In genomic region chr17:81427446-81428120, GRCh38 we compare ENCODE assay signal across 11 cellular contexts. TPM values are rescaled to one million over a fixed set of nuclear protein-coding genes. Genes with fewer than 3 reads are reported as not detected.
DNase-seq lines count a peak whose midpoint lies in the region; ATAC-seq and TF ChIP-seq lines count a peak whose summit lies in the region.
"Had no signal": no experiment of that assay in that cellular context is flagged by ENCODE, and none has a peak within 500 bp of the region (broad histone marks: within the 10 kb centered on the region; RNA-seq: fewer than 3 reads in every experiment).

No MANE protein-coding gene starts in this region.

- H3K4me3 Mint-ChIP-seq in dendritic cell treated with granulocyte-macrophage colony-stimulating factor and Interleukin-4, amounts not matched to agents 40 ng/mL and 50 ng/mL, for 4 days = no peak overlapping the region
- no peak overlapping the region for H3K4me3 Mint-ChIP-seq in activated CD4-positive, alpha-beta T cell treated with anti-CD3 and anti-CD28 coated beads for 36 hours
- H3K4me3 Mint-ChIP-seq: activated naive CD4-positive, alpha-beta T cell treated with anti-CD3 and anti-CD28 coated beads, Interleukin-2, amount 50 U/mL, for 24 hours; H9 had no signal

- POLR2A ChIA-PET in activated CD4-positive, alpha-beta T cell treated with anti-CD3 and anti-CD28 coated beads for 36 hours (lab: Charles Lee) = no interaction called here

- DNase-seq in D341Med (ENCODE audit: low spot score) (peak; percentile 84), NCI-H2029 treated with DMSO at 0.1 percent for 48 hours (lab: John Stamatoyannopoulos, UW) (peak; percentile 49), prostate gland (ENCODE audit: low spot score) (peak; percentile 52), posterior vena cava (ENCODE audit: low spot score) (no peak)
- DNase-seq in activated CD4-positive, alpha-beta T cell treated with anti-CD3 and anti-CD28 coated beads for 36 hours = no peak
- DNase-seq: H9 had no signal

- no peaks in the 10 kb centered on the region for H3K36me3 ChIP-seq in prostate gland

- H3K27me3 ChIP-seq in prostate gland (replicated peaks; ENCODE audit: insufficient read depth) = no peaks in the 10 kb centered on the region

- H3K4me1 ChIP-seq in prostate gland (replicated peaks) = peaks cover 23% of the 10 kb centered on the region

- ATAC-seq in HG02970 (IDR thresholded peaks at IDR 0.05; ENCODE audit: low FRiP score, unreplicated experiment) (no peak), HG02571 (IDR thresholded peaks at IDR 0.05; ENCODE audit: unreplicated experiment) (no peak)
- no peak for ATAC-seq in activated CD4-positive, alpha-beta T cell treated with anti-CD3 and anti-CD28 coated beads for 36 hours
- ATAC-seq: K562 had no signal

- H3K27ac Mint-ChIP-seq in dendritic cell treated with granulocyte-macrophage colony-stimulating factor and Interleukin-4, amounts not matched to agents 40 ng/mL and 50 ng/mL, for 4 days = peak overlapping the region; percentile 38
- H3K27ac Mint-ChIP-seq in activated CD4-positive, alpha-beta T cell treated with anti-CD3 and anti-CD28 coated beads for 36 hours = no peak overlapping the region
- H3K27ac Mint-ChIP-seq: activated naive CD4-positive, alpha-beta T cell treated with anti-CD3 and anti-CD28 coated beads, Interleukin-2, amount 50 U/mL, for 24 hours; H9 had no signal

- peak overlapping the region in 1 of 2 donors; percentile 4 for H3K27ac ChIP-seq in prostate gland

- H3K4me1 Mint-ChIP-seq in dendritic cell treated with granulocyte-macrophage colony-stimulating factor and Interleukin-4, amounts not matched to agents 40 ng/mL and 50 ng/mL, for 4 days (ENCODE audit: low read depth) = peaks cover 18% of the 10 kb centered on the region
- peaks cover 6% of the 10 kb centered on the region for H3K4me1 Mint-ChIP-seq in activated CD4-positive, alpha-beta T cell treated with anti-CD3 and anti-CD28 coated beads for 36 hours

- CTCF ChIA-PET in activated CD4-positive, alpha-beta T cell treated with anti-CD3 and anti-CD28 coated beads for 36 hours (lab: Charles Lee) = no interaction called here

- H3K36me3 Mint-ChIP-seq in dendritic cell treated with granulocyte-macrophage colony-stimulating factor and Interleukin-4, amounts not matched to agents 40 ng/mL and 50 ng/mL, for 4 days (ENCODE audit: low read depth) = no peaks in the 10 kb centered on the region
- no peaks in the 10 kb centered on the region for H3K36me3 Mint-ChIP-seq in activated CD4-positive, alpha-beta T cell treated with anti-CD3 and anti-CD28 coated beads for 36 hours (ENCODE audit: low read depth)
- H3K36me3 Mint-ChIP-seq: activated naive CD4-positive, alpha-beta T cell treated with anti-CD3 and anti-CD28 coated beads, Interleukin-2, amount 50 U/mL, for 24 hours had no signal

- no peak for TF ChIP-seq POLR2A in prostate gland (IDR thresholded peaks at IDR 0.05)

- TF ChIP-seq CTCF in prostate gland (IDR thresholded peaks at IDR 0.05) = no peak

- WGBS in prostate gland = 46% methylated on average over 32 of the region's 32 CpGs

- no peaks in the 10 kb centered on the region for H3K9me3 Mint-ChIP-seq in dendritic cell treated with granulocyte-macrophage colony-stimulating factor and Interleukin-4, amounts not matched to agents 40 ng/mL and 50 ng/mL, for 4 days
- H3K9me3 Mint-ChIP-seq in activated CD4-positive, alpha-beta T cell treated with anti-CD3 and anti-CD28 coated beads for 36 hours (ENCODE audit: low read depth) = no peaks in the 10 kb centered on the region
- H3K9me3 Mint-ChIP-seq: activated naive CD4-positive, alpha-beta T cell treated with anti-CD3 and anti-CD28 coated beads, Interleukin-2, amount 50 U/mL, for 24 hours; H9 had no signal

- H3K9me3 ChIP-seq in prostate gland = no peaks in the 10 kb centered on the region

- H3K4me3 ChIP-seq in prostate gland = no peak overlapping the region
- H3K4me3 ChIP-seq: K562 had no signal

- intact Hi-C loops in dendritic cell treated with granulocyte-macrophage colony-stimulating factor and Interleukin-4, amounts not matched to agents 40 ng/mL and 50 ng/mL, for 4 days (cut with micrococcal nuclease) = no loop called here
- intact Hi-C loops in prostate gland (cut with DNase I) = no loop called here
- intact Hi-C loops in activated CD4-positive, alpha-beta T cell treated with anti-CD3 and anti-CD28 coated beads for 36 hours (cut with DNase I, micrococcal nuclease) = loop anchor here in 1 of 2 experiments (2.0 to 5.0 kb wide), 2 partner anchors 33 to 55 kb away; partner anchors contain the start of gene BAHCC1
- intact Hi-C loops in posterior vena cava (cut with DNase I) = no loop called here

- peaks cover 30% of the 10 kb centered on the region for H3K27me3 Mint-ChIP-seq in dendritic cell treated with granulocyte-macrophage colony-stimulating factor and Interleukin-4, amounts not matched to agents 40 ng/mL and 50 ng/mL, for 4 days
- peaks cover 16% of the 10 kb centered on the region for H3K27me3 Mint-ChIP-seq in activated CD4-positive, alpha-beta T cell treated with anti-CD3 and anti-CD28 coated beads for 36 hours

RNA-seq across cellular contexts. Expression of gene BAHCC1, which starts 32.3 kb away (rescaled TPM):
- total RNA-seq in prostate gland (10 to 100 TPM; 11.4 to 28.9 TPM), posterior vena cava (10 to 100 TPM; 17.3 to 19.1 TPM)
- total RNA-seq in activated CD4-positive, alpha-beta T cell treated with anti-CD3 and anti-CD28 coated beads for 36 hours = under 1 TPM in 1 of 2 experiments, not detected in 1; 0.05 TPM

Comparison
In these comparisons a context has a peak if more than half of its experiments do, and no peak if none do; other contexts are left out.
1. DNase-seq: peak in D341Med (single experiment), NCI-H2029 treated with DMSO at 0.1 percent for 48 hours (single experiment) and prostate gland (single experiment); none in activated CD4-positive, alpha-beta T cell treated with anti-CD3 and anti-CD28 coated beads for 36 hours (single experiment) and posterior vena cava (single experiment).
2. RNA of gene BAHCC1, which starts 32.3 kb away (total RNA-seq): 11.4 to 28.9 TPM in prostate gland and 17.3 to 19.1 TPM in posterior vena cava; 0.05 TPM in activated CD4-positive, alpha-beta T cell treated with anti-CD3 and anti-CD28 coated beads for 36 hours; every median in the first group is over 10 times any median in the second.